Comparison of ENCODE assay signal across 9 cellular contexts in the genomic region with DNA sequence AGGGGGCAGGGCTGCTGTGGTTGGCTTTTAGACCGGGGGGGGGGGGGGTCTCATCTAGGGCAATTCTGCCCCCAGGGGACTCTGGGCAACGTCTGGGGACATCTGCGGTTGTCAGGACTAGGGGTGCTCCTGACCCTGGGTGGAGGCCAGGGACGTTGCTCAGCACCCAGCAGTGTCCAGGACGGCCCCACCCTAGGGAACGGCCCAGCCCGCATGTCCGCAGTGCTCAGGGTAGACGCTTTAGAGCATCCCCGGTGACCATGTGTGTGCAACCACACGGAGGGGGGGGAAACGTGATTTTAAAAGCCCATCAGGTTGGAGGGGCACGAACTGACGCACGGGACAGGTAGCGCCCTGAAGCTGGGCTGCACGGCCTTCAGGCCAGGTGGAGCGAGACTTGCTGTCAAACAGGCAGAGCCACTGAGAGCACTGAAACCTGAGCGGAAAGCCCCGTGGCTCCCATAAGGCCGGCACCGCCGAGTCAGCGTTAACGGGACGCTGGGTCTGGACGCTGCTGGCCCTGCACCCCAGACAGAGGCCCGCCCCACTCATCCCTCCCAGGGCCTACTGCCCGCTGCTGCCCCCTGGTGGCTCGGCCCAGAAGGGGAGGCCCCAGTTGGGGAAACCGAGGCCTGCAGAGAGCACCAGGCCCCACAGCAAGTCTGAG. TPM values are rescaled to one million over a fixed set of nuclear protein-coding genes. Genes with fewer than 3 reads are reported as not detected.
A peak's percentile ranks its signal among the peaks of the same experiment; 100 is the strongest.
DNase-seq lines count a peak whose midpoint lies in the region; ATAC-seq and TF ChIP-seq lines count a peak whose summit lies in the region.
"Had no signal": no experiment of that assay in that cellular context is flagged by ENCODE, and none has a peak within 500 bp of the region (broad histone marks: within the 10 kb centered on the region; RNA-seq: fewer than 3 reads in every experiment).

No MANE protein-coding gene starts in this region.

- H3K27me3 ChIP-seq in CD8-positive, alpha-beta T cell (ENCODE audit: insufficient read depth, low read length) = no peaks in the 10 kb centered on the region
- H3K27me3 ChIP-seq in thoracic aorta (replicated peaks; ENCODE audit: insufficient read depth) = no peaks in the 10 kb centered on the region

- no peak overlapping the region for H3K27ac Mint-ChIP-seq in CD8-positive, alpha-beta T cell
- H3K27ac Mint-ChIP-seq in activated CD8-positive, alpha-beta T cell treated with anti-CD3 and anti-CD28 coated beads, Interleukin-2, amount 10 ng/mL, durations not matched to agents 7 days and 5 days = no peak overlapping the region
- H3K27ac Mint-ChIP-seq in natural killer cell = no peak overlapping the region

- no peaks in the 10 kb centered on the region for H3K9me3 ChIP-seq in CD8-positive, alpha-beta T cell (ENCODE audit: low read length)
- no peaks in the 10 kb centered on the region for H3K9me3 ChIP-seq in thoracic aorta

- POLR2A ChIA-PET in CD8-positive, alpha-beta T cell (lab: Charles Lee) = interaction anchor here (1.1 kb wide), 1 partner anchor 62 kb away, joined by 3 read pairs; no protein-coding TSS in a partner anchor
- POLR2A ChIA-PET in activated CD8-positive, alpha-beta T cell treated with anti-CD3 and anti-CD28 coated beads, Interleukin-2, amount 10 ng/mL, durations not matched to agents 7 days and 5 days (lab: Charles Lee) = no interaction called here

- H3K27ac ChIP-seq in CD8-positive, alpha-beta T cell (ENCODE audit: low read depth, low read length) = no peak overlapping the region
- H3K27ac ChIP-seq in thoracic aorta = no peak overlapping the region

- H3K4me1 Mint-ChIP-seq in CD8-positive, alpha-beta T cell (ENCODE audit: low read depth) = peaks cover 10% of the 10 kb centered on the region
- H3K4me1 Mint-ChIP-seq in activated CD8-positive, alpha-beta T cell treated with anti-CD3 and anti-CD28 coated beads, Interleukin-2, amount 10 ng/mL, durations not matched to agents 7 days and 5 days (ENCODE audit: low read depth) = peaks cover 12% of the 10 kb centered on the region
- H3K4me1 Mint-ChIP-seq in natural killer cell = peaks cover 0 to 5% of the 10 kb centered on the region in 2 donors

- peak; percentile 69 for TF ChIP-seq CTCF in CD8-positive, alpha-beta T cell (IDR thresholded peaks at IDR 0.05)
- peak; percentile 74 for TF ChIP-seq CTCF in natural killer cell (IDR thresholded peaks at IDR 0.05)
- peak; percentile 99 for TF ChIP-seq CTCF in thoracic aorta (IDR thresholded peaks at IDR 0.05)

- peak in 6 of 7 experiments; percentile 31 to 79 (median 48) for DNase-seq in CD8-positive, alpha-beta T cell
- DNase-seq in HuH-7 (ENCODE audit: low spot score) (peak; percentile 71), epidermal melanocyte (ENCODE audit: insufficient read length, low spot score) (peak; percentile 98), natural killer cell (peak; percentile 41), thoracic aorta (ENCODE audit: low spot score) (no peak), NCI-H1092 (lab: John Stamatoyannopoulos, UW) (no peak)
- peak; percentile 49 for DNase-seq in activated CD8-positive, alpha-beta T cell treated with anti-CD3 and anti-CD28 coated beads, Interleukin-2, amount 10 ng/mL, durations not matched to agents 7 days and 5 days

- H3K36me3 ChIP-seq in CD8-positive, alpha-beta T cell (ENCODE audit: insufficient read depth, low read length) = no peaks in the 10 kb centered on the region
- H3K36me3 ChIP-seq in thoracic aorta = peaks cover 19% of the 10 kb centered on the region

- H3K9me3 Mint-ChIP-seq in CD8-positive, alpha-beta T cell = no peaks in the 10 kb centered on the region
- no peaks in the 10 kb centered on the region for H3K9me3 Mint-ChIP-seq in activated CD8-positive, alpha-beta T cell treated with anti-CD3 and anti-CD28 coated beads, Interleukin-2, amount 10 ng/mL, durations not matched to agents 7 days and 5 days (ENCODE audit: insufficient read depth)
- no peaks in the 10 kb centered on the region for H3K9me3 Mint-ChIP-seq in natural killer cell

- no peak overlapping the region for H3K4me3 Mint-ChIP-seq in CD8-positive, alpha-beta T cell
- no peak overlapping the region for H3K4me3 Mint-ChIP-seq in activated CD8-positive, alpha-beta T cell treated with anti-CD3 and anti-CD28 coated beads, Interleukin-2, amount 10 ng/mL, durations not matched to agents 7 days and 5 days
- no peak overlapping the region for H3K4me3 Mint-ChIP-seq in natural killer cell

- H3K4me3 ChIP-seq in CD8-positive, alpha-beta T cell (ENCODE audit: low read depth, low read length) = no peak overlapping the region
- H3K4me3 ChIP-seq in thoracic aorta = peak overlapping the region; percentile 22

- CTCF ChIA-PET in CD8-positive, alpha-beta T cell (lab: Charles Lee) = interaction anchor here (0.7 to 7.1 kb wide), 8 partner anchors 15 to 77 kb away, joined by 3 to 55 read pairs (median 4); a partner anchor contains a TSS
- CTCF ChIA-PET in activated CD8-positive, alpha-beta T cell treated with anti-CD3 and anti-CD28 coated beads, Interleukin-2, amount 10 ng/mL, durations not matched to agents 7 days and 5 days (lab: Charles Lee) = interaction anchor here (0.7 to 2.2 kb wide), 4 partner anchors 9 to 73 kb away, joined by 3 to 5 read pairs (median 4); a partner anchor contains a TSS

- H3K36me3 Mint-ChIP-seq in CD8-positive, alpha-beta T cell = peaks cover 30% of the 10 kb centered on the region
- peaks cover 12% of the 10 kb centered on the region for H3K36me3 Mint-ChIP-seq in activated CD8-positive, alpha-beta T cell treated with anti-CD3 and anti-CD28 coated beads, Interleukin-2, amount 10 ng/mL, durations not matched to agents 7 days and 5 days (ENCODE audit: low read depth)
- no peaks in the 10 kb centered on the region for H3K36me3 Mint-ChIP-seq in natural killer cell

- H3K4me1 ChIP-seq in CD8-positive, alpha-beta T cell (ENCODE audit: insufficient read depth, low read length) = peaks cover 13% of the 10 kb centered on the region
- H3K4me1 ChIP-seq in thoracic aorta (ENCODE audit: control insufficient read depth in 1 of 2, low read depth in 2 of 2) = peaks cover 3 to 4% of the 10 kb centered on the region in 2 donors

- intact Hi-C loops in CD8-positive, alpha-beta T cell (cut with DNase I, micrococcal nuclease) = loop anchor here (1.0 to 2.0 kb wide), 4 partner anchors 32 to 73 kb away; a partner anchor contains a TSS
- intact Hi-C loops in natural killer cell (cut with micrococcal nuclease) = loop anchor here (1.0 kb wide), 1 partner anchor 73 kb away; no protein-coding TSS in a partner anchor

- H3K27me3 Mint-ChIP-seq in CD8-positive, alpha-beta T cell (ENCODE audit: low read depth) = no peaks in the 10 kb centered on the region
- H3K27me3 Mint-ChIP-seq in activated CD8-positive, alpha-beta T cell treated with anti-CD3 and anti-CD28 coated beads, Interleukin-2, amount 10 ng/mL, durations not matched to agents 7 days and 5 days (ENCODE audit: low read depth) = no peaks in the 10 kb centered on the region
- H3K27me3 Mint-ChIP-seq in natural killer cell (ENCODE audit: low read depth in 2 of 2) = no peaks in the 10 kb centered on the region

- ATAC-seq in CD8-positive, alpha-beta T cell = peak; percentile 68
- peak; percentile 43 for ATAC-seq in activated CD8-positive, alpha-beta T cell treated with anti-CD3 and anti-CD28 coated beads, Interleukin-2, amount 10 ng/mL, durations not matched to agents 7 days and 5 days
- ATAC-seq in natural killer cell = peak; percentile 65 to 85 (median 77)
- ATAC-seq in thoracic aorta (ENCODE audit: insufficient number of reproducible peaks, low FRiP score, low read depth) = no peak
- no peak for ATAC-seq in GM19455 (IDR thresholded peaks at IDR 0.05; ENCODE audit: unreplicated experiment)

RNA-seq across cellular contexts. Expression of a gene that starts 8.3 kb away (rescaled TPM):
- 10 to 100 TPM; 32.5 to 33.0 TPM for total RNA-seq in CD8-positive, alpha-beta T cell
- 10 to 100 TPM; 31.2 to 37.0 TPM for total RNA-seq in activated CD8-positive, alpha-beta T cell treated with anti-CD3 and anti-CD28 coated beads, Interleukin-2, amount 10 ng/mL, durations not matched to agents 7 days and 5 days
- 10 to 100 TPM; 33.6 to 42.2 (median 40.8) TPM for total RNA-seq in natural killer cell
- 10 to 100 TPM; 33.4 to 38.0 TPM for total RNA-seq in thoracic aorta

RNA-seq across cellular contexts. Expression of a gene that starts 11.6 kb away (rescaled TPM):
- 1 to 10 TPM; 2.3 to 2.6 TPM for total RNA-seq in CD8-positive, alpha-beta T cell
- 1 to 10 TPM; 2.6 to 2.8 TPM for total RNA-seq in activated CD8-positive, alpha-beta T cell treated with anti-CD3 and anti-CD28 coated beads, Interleukin-2, amount 10 ng/mL, durations not matched to agents 7 days and 5 days
- total RNA-seq in natural killer cell = 1 to 10 TPM; 1.4 to 2.1 (median 2.1) TPM
- 10 to 100 TPM; 29.4 to 39.1 TPM for total RNA-seq in thoracic aorta

RNA-seq across cellular contexts. Expression of a gene that starts 33.0 kb away (rescaled TPM):
- under 1 TPM; 0.19 to 0.49 TPM for total RNA-seq in CD8-positive, alpha-beta T cell
- total RNA-seq in activated CD8-positive, alpha-beta T cell treated with anti-CD3 and anti-CD28 coated beads, Interleukin-2, amount 10 ng/mL, durations not matched to agents 7 days and 5 days = under 1 TPM; 0.26 to 0.31 TPM
- total RNA-seq in natural killer cell (under 1 TPM; 0.28 to 0.66 (median 0.56) TPM), thoracic aorta (1 to 10 TPM; 1.1 to 1.6 TPM)
- total RNA-seq: skeletal muscle tissue had no signal

RNA-seq across cellular contexts. Expression of a gene that starts 45.5 kb away (rescaled TPM):
- 10 to 100 TPM; 32.3 to 37.8 TPM for total RNA-seq in CD8-positive, alpha-beta T cell
- 10 to 100 TPM; 45.0 to 51.2 TPM for total RNA-seq in activated CD8-positive, alpha-beta T cell treated with anti-CD3 and anti-CD28 coated beads, Interleukin-2, amount 10 ng/mL, durations not matched to agents 7 days and 5 days
- 10 to 100 TPM; 45.8 to 57.5 (median 52.1) TPM for total RNA-seq in natural killer cell
- total RNA-seq in thoracic aorta = 100 to 1,000 TPM in 1 of 2 donors, 10 to 100 TPM in 1; 90.8 to 120 TPM

Comparison
In these comparisons a context has a peak if more than half of its experiments do, and no peak if none do; other contexts are left out.
1. ATAC-seq: peak in CD8-positive, alpha-beta T cell (single experiment), activated CD8-positive, alpha-beta T cell treated with anti-CD3 and anti-CD28 coated beads, Interleukin-2, amount 10 ng/mL, durations not matched to agents 7 days and 5 days (single experiment) and natural killer cell (3 of 3); none in thoracic aorta (single experiment) and GM19455 (single experiment).
2. DNase-seq: peak in CD8-positive, alpha-beta T cell (6 of 7), HuH-7 (single experiment), activated CD8-positive, alpha-beta T cell treated with anti-CD3 and anti-CD28 coated beads, Interleukin-2, amount 10 ng/mL, durations not matched to agents 7 days and 5 days (single experiment), epidermal melanocyte (single experiment) and natural killer cell (single experiment); none in thoracic aorta (single experiment) and NCI-H1092 (single experiment).
3. RNA of a gene that starts 11.6 kb away (total RNA-seq): 29.4 to 39.1 TPM in thoracic aorta; 2.6 to 2.8 TPM in activated CD8-positive, alpha-beta T cell treated with anti-CD3 and anti-CD28 coated beads, Interleukin-2, amount 10 ng/mL, durations not matched to agents 7 days and 5 days, 2.3 to 2.6 TPM in CD8-positive, alpha-beta T cell and 1.4 to 2.1 TPM in natural killer cell; every median in the first group is over 4 times any median in the second.
4. Peak in every context shown above with its lines, with median percentiles within 50 percentile points of each other: CTCF ChIP-seq.